ENCODE assay signal across 9 cellular contexts in the genomic region with DNA sequence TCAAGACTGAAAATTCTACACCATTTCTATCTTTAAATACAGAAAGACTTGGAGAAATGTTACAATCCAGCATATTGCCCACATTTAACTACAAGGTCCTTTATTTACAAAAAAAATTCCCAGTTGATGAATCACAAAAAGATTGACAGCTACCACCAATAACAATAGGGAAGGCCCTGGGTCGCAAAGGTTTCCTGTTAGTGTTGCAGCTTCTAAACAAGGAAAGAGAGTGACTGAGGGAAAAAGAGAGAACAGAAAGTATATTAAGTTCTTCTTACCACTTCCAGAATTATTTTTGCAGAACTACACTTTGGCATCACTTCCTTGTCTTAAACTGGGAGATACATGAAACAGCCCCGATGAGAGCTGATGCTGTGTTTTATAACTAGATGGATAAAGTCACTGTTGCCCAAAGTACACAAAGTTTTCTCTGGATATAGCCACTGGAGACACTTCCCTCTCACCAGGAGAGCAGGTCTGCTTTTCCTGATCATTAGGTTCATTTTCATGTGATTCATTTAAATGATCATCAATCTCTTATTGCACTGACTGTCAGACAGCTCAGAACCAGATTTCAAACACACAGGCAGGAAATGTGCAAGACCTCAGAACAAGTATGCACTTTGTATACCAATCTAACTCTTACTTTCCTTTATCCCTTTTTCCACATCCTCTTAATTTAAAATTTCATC. TPM values are rescaled to one million over a fixed set of nuclear protein-coding genes. Genes with fewer than 3 reads are reported as not detected.
DNase-seq lines count a peak whose midpoint lies in the region; ATAC-seq, FAIRE-seq and TF ChIP-seq lines count a peak whose summit lies in the region.
"Had no signal": no experiment of that assay in that cellular context is flagged by ENCODE, and none has a peak within 500 bp of the region (broad histone marks: within the 10 kb centered on the region; RNA-seq: fewer than 3 reads in every experiment).

No MANE protein-coding gene starts in this region.

- in situ Hi-C loops in SK-MEL-5 (cut with HindIII; ENCODE audit: low pct_unique_long_range_greater_than_20kb, low sequenced_read_pairs) = no loop called here

- TF ChIP-seq POLR2A in testis (IDR thresholded peaks at IDR 0.05) = no peak

- peak overlapping the region in 1 of 10 donors; percentile 3 for H3K4me3 ChIP-seq in heart right ventricle
- no peak overlapping the region for H3K4me3 ChIP-seq in WERI-Rb-1 (ENCODE audit: low read depth, low read length)
- H3K4me3 ChIP-seq in testis = no peak overlapping the region

- H3K36me3 ChIP-seq in heart right ventricle = peaks cover 0 to 17% (median 0%) of the 10 kb centered on the region in 9 donors
- peaks cover 24% of the 10 kb centered on the region for H3K36me3 ChIP-seq in WERI-Rb-1
- no peaks in the 10 kb centered on the region for H3K36me3 ChIP-seq in testis (ENCODE audit: low read depth, missing control alignments)

- TF ChIP-seq CTCF in heart right ventricle (IDR thresholded peaks at IDR 0.05) (no peak), WERI-Rb-1 (IDR thresholded peaks at IDR 0.05; ENCODE audit: low read depth, low read length) (no peak), testis (IDR thresholded peaks at IDR 0.05) (no peak)

- DNase-seq in Right ventricle myocardium superior (no peak), cardiac septum (ENCODE audit: low spot score) (no peak), SK-MEL-5 (ENCODE audit: low read depth, low spot score) (peak; percentile 22), heart right ventricle (no peak), urothelium cell line (ENCODE audit: low spot score) (peak; percentile 51), WERI-Rb-1 (no peak), testis (no peak)
- DNase-seq: activated CD8-positive, alpha-beta T cell treated with anti-CD3 and anti-CD28 coated beads, Interleukin-2, amount 10 ng/mL, durations not matched to agents 7 days and 5 days had no signal

- intact Hi-C loops in Right ventricle myocardium superior (cut with DNase I) = no loop called here
- intact Hi-C loops in cardiac septum (cut with DNase I) = no loop called here
- intact Hi-C loops in heart right ventricle (cut with DNase I) = no loop called here
- intact Hi-C loops in testis (cut with DNase I; ENCODE audit: low total_unique reads) = no loop called here

- peak; percentile 66 for ATAC-seq in Right ventricle myocardium superior (ENCODE audit: poor library complexity)
- peak in 5 of 8 donors; percentile 18 to 67 (median 35) for ATAC-seq in heart right ventricle
- no peak for ATAC-seq in GM19397 (IDR thresholded peaks at IDR 0.05; ENCODE audit: unreplicated experiment)
- ATAC-seq: activated CD8-positive, alpha-beta T cell treated with anti-CD3 and anti-CD28 coated beads, Interleukin-2, amount 10 ng/mL, durations not matched to agents 7 days and 5 days had no signal

- 70% methylated on average over 2 of the region's 2 CpGs for WGBS in heart right ventricle, 2 donors
- WGBS in testis, 2 donors = 76 to 77% methylated on average over 2 of the region's 2 CpGs

- H3K4me1 ChIP-seq in heart right ventricle (peaks cover 0 to 28% (median 0%) of the 10 kb centered on the region in 9 donors), testis (no peaks in the 10 kb centered on the region)

- FAIRE-seq in urothelium cell line (lab: Jason Lieb, UNC) = no peak

- H3K9me3 ChIP-seq in heart right ventricle = no peaks in the 10 kb centered on the region
- H3K9me3 ChIP-seq in WERI-Rb-1 (ENCODE audit: severe bottlenecking) = no peaks in the 10 kb centered on the region
- H3K9me3 ChIP-seq in testis = no peaks in the 10 kb centered on the region

- H3K27ac ChIP-seq in heart right ventricle (peak overlapping the region in 1 of 10 donors; percentile 27), WERI-Rb-1 (no peak overlapping the region), testis (no peak overlapping the region)

- H3K27me3 ChIP-seq in heart right ventricle (no peaks in the 10 kb centered on the region), WERI-Rb-1 (ENCODE audit: insufficient read depth, low read depth, severe bottlenecking) (no peaks in the 10 kb centered on the region), testis (no peaks in the 10 kb centered on the region)

RNA-seq across cellular contexts. Expression of a gene that starts 57.0 kb away (rescaled TPM):
- total RNA-seq in Right ventricle myocardium superior (2.6 TPM), cardiac septum (3.0 TPM), heart right ventricle (10 to 100 TPM in 1 of 10 donors, 1 to 10 TPM in 9; 1.6 to 13.1 (median 3.1) TPM), testis (10 to 100 TPM; 71.0 to 77.3 TPM)
- total RNA-seq in SK-MEL-5 (2014; rRNA removed; shearing (Covaris generic)) = 187 and 201 TPM in 2 replicates
- 57.3 and 71.1 TPM in 2 replicates for polyA plus RNA-seq in SK-MEL-5 (2015; cell fraction: cytosol; rRNA removed)
- polyA plus RNA-seq in SK-MEL-5 (2015; cell fraction: nucleus; rRNA removed) = 323 and 361 TPM in 2 replicates
- polyA plus RNA-seq in heart right ventricle (1 to 10 TPM in 1 of 2 donors, under 1 TPM in 1; 0.86 to 3.0 TPM), testis (ENCODE audit: insufficient read depth, low read depth, low replicate concordance) (21.9 TPM)
- total RNA-seq: activated CD8-positive, alpha-beta T cell treated with anti-CD3 and anti-CD28 coated beads, Interleukin-2, amount 10 ng/mL, durations not matched to agents 7 days and 5 days had no signal

Comparison
In these comparisons a context has a peak if more than half of its experiments do, and no peak if none do; other contexts are left out.
1. DNase-seq: peak in SK-MEL-5 (single experiment) and urothelium cell line (single experiment); none in Right ventricle myocardium superior (single experiment), cardiac septum (single experiment), heart right ventricle (0 of 2), WERI-Rb-1 (single experiment) and testis (single experiment).
2. RNA of a gene that starts 57.0 kb away (total RNA-seq): 187 to 201 TPM in SK-MEL-5 and 71.0 to 77.3 TPM in testis; 1.6 to 13.1 TPM in heart right ventricle, 3.0 TPM in cardiac septum (single experiment) and 2.6 TPM in Right ventricle myocardium superior (single experiment); every median in the first group is over 4 times any median in the second.